22 cellular contexts compared by ENCODE assay signal in genomic region chr12:132814232-132814631, GRCh38.
"Had no signal": no experiment of that assay in that cellular context is flagged by ENCODE, and none has a peak within 500 bp of the region (broad histone marks: within the 10 kb centered on the region; RNA-seq: fewer than 3 reads in every experiment).

No MANE protein-coding gene starts in this region.

- H3K27ac ChIP-seq: KMS-11, SJSA1, SK-N-MC had no signal

- H3K27me3 ChIP-seq: SJSA1 had no signal

- H3K9ac ChIP-seq: KMS-11 had no signal

- DNase-seq: IMR-90, Kasumi-1, MM.1S, NCI-H1092 treated with DMSO at 0.1 percent for 48 hours, NCI-H1436, NCI-H187, NCI-H2029, NCI-H2081 treated with DMSO at 0.1 percent for 48 hours, NCI-H2171, NCI-H226, NCI-H446, NCI-H510A, NCI-H524 treated with DMSO at 0.1 percent for 48 hours, NCI-H69, NCI-H774, Right ventricle myocardium superior, RPMI8226, SIG-M5 had no signal

- H3K4me3 ChIP-seq: SJSA1, SK-N-MC had no signal

- H3K4me2 ChIP-seq: KMS-11 had no signal

- FAIRE-seq: RCC 7860 had no signal

- H3K9me3 ChIP-seq: SJSA1 had no signal
